16 cellular contexts compared by ENCODE assay signal in the genomic region with DNA sequence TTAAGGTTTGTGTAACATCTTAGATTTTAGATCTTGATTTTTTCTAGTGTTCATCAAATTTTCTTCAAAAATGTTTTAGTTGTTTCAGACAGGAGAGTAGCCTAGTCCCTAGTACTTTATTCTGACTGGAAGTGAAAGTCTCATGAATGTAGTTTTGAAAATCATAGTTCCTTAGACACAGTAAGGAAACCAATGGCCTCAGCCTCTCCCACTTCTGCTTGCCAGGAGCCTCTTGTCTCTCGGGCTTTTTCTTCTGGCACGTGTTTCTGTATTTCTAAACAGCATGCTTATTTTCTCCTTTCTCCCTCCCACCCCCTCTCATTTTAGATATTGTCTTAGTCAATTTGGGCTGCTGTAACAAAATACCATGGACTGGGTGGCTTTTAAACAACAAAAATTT. TPM values are rescaled to one million over a fixed set of nuclear protein-coding genes. Genes with fewer than 3 reads are reported as not detected.
A peak's percentile ranks its signal among the peaks of the same experiment; 100 is the strongest.
DNase-seq lines count a peak whose midpoint lies in the region; ATAC-seq and TF ChIP-seq lines count a peak whose summit lies in the region.
"Had no signal": no experiment of that assay in that cellular context is flagged by ENCODE, and none has a peak within 500 bp of the region (broad histone marks: within the 10 kb centered on the region; RNA-seq: fewer than 3 reads in every experiment).

No MANE protein-coding gene starts in this region.

- 14 to 25% methylated on average over 2 of the region's 2 CpGs for WGBS in esophagus squamous epithelium, 2 donors

- TF ChIP-seq CTCF in esophagus squamous epithelium (IDR thresholded peaks at IDR 0.05), result no peak

- H3K4me1 ChIP-seq in esophagus squamous epithelium, result peaks cover 17 to 55% (median 37%) of the 10 kb centered on the region in 3 donors

- H3K36me3 ChIP-seq in esophagus squamous epithelium, result peaks cover 0 to 9% (median 0%) of the 10 kb centered on the region in 3 donors
- H3K36me3 ChIP-seq: tibial nerve had no signal

- no peak overlapping the region for H3K4me3 ChIP-seq in esophagus squamous epithelium
- H3K4me3 ChIP-seq: skin epidermis, tibial nerve had no signal

- no peak for DNase-seq in activated CD4-positive, CD25-positive, alpha-beta regulatory T cell treated with anti-CD3 and anti-CD28 coated beads, Interleukin-2, amount 50 U/mL, for 72 hours
- DNase-seq in NOMO-1 treated with DMSO at 0.1 percent for 48 hours (lab: John Stamatoyannopoulos, UW; ENCODE audit: unreplicated experiment) (peak; percentile 79), fibroblast of gingiva (ENCODE audit: low read depth) (peak; percentile 45), sciatic nerve (ENCODE audit: low spot score) (no peak), esophagus squamous epithelium (lab: John Stamatoyannopoulos, UW) (no peak)
- DNase-seq: 8988T; activated CD4-positive, alpha-beta T cell treated with anti-CD3 and anti-CD28 coated beads, Interleukin-2, amount 50 U/mL, for 4 hours; cortex of kidney; kidney; PC-3 had no signal

- peak overlapping the region in 2 of 4 donors; percentile 13 to 68 for H3K27ac ChIP-seq in esophagus squamous epithelium

- peak; percentile 23 to 24 for ATAC-seq in activated CD4-positive, CD25-positive, alpha-beta regulatory T cell treated with anti-CD3 and anti-CD28 coated beads, Interleukin-2, amount 50 U/mL, for 24 hours
- peak; percentile 50 for ATAC-seq in sciatic nerve
- ATAC-seq in HG03039 (IDR thresholded peaks at IDR 0.05; ENCODE audit: unreplicated experiment), result no peak
- no peak for ATAC-seq in GM19467 (IDR thresholded peaks at IDR 0.05; ENCODE audit: unreplicated experiment)
- ATAC-seq: PC-3 had no signal

- intact Hi-C loops in sciatic nerve (cut with DNase I) (no loop called here), esophagus squamous epithelium (cut with DNase I) (no loop called here)

- no peaks in the 10 kb centered on the region for H3K27me3 ChIP-seq in esophagus squamous epithelium
- H3K27me3 ChIP-seq: tibial nerve had no signal

- H3K9me3 ChIP-seq in esophagus squamous epithelium, result no peaks in the 10 kb centered on the region
- H3K9me3 ChIP-seq: tibial nerve had no signal

- no peak for TF ChIP-seq POLR2A in esophagus squamous epithelium (IDR thresholded peaks at IDR 0.05)

RNA-seq across cellular contexts. Expression of gene SLFN5, which starts 9.8 kb away (rescaled TPM):
- total RNA-seq in sciatic nerve (47.7 TPM), esophagus squamous epithelium (10 to 100 TPM in 2 of 4 donors, 1 to 10 TPM in 2; 7.3 to 20.4 (median 14.0) TPM)

RNA-seq across cellular contexts. Expression of gene SLC35G3, which starts 58.5 kb away (rescaled TPM):
- total RNA-seq in sciatic nerve (not detected), esophagus squamous epithelium (not detected)
- total RNA-seq: glomerular endothelial cell, kidney, PC-3, tibial nerve had no signal

Comparison
In these comparisons a context has a peak if more than half of its experiments do, and no peak if none do; other contexts are left out.
1. ATAC-seq: peak in activated CD4-positive, CD25-positive, alpha-beta regulatory T cell treated with anti-CD3 and anti-CD28 coated beads, Interleukin-2, amount 50 U/mL, for 24 hours (2 of 2) and sciatic nerve (single experiment); none in HG03039 (single experiment) and GM19467 (single experiment).
2. DNase-seq: peak in NOMO-1 treated with DMSO at 0.1 percent for 48 hours (single experiment) and fibroblast of gingiva (single experiment); none in activated CD4-positive, CD25-positive, alpha-beta regulatory T cell treated with anti-CD3 and anti-CD28 coated beads, Interleukin-2, amount 50 U/mL, for 72 hours (single experiment), sciatic nerve (single experiment) and esophagus squamous epithelium (single experiment).